Comparison of ENCODE assay signal across 18 cellular contexts in genomic region chr3:161821591-161821990, GRCh38.
DNase-seq lines count a peak whose midpoint lies in the region; ATAC-seq and TF ChIP-seq lines count a peak whose summit lies in the region.
"Had no signal": no experiment of that assay in that cellular context is flagged by ENCODE, and none has a peak within 500 bp of the region (broad histone marks: within the 10 kb centered on the region; RNA-seq: fewer than 3 reads in every experiment).

No MANE protein-coding gene starts in this region.

- no peak overlapping the region for H3K27ac ChIP-seq in left ventricle myocardium inferior (replicated peaks)
- H3K27ac ChIP-seq: Peyer's patch, psoas muscle had no signal

- no peaks in the 10 kb centered on the region for H3K27me3 ChIP-seq in left ventricle myocardium inferior (ENCODE audit: low read depth)
- H3K27me3 ChIP-seq: Peyer's patch had no signal

- no peak overlapping the region for H3K4me3 ChIP-seq in left ventricle myocardium inferior
- H3K4me3 ChIP-seq: GM23338, Peyer's patch, psoas muscle, smooth muscle cell had no signal

- no peak for TF ChIP-seq CTCF in left ventricle myocardium inferior (IDR thresholded peaks at IDR 0.05; ENCODE audit: borderline replicate concordance)

- H3K36me3 ChIP-seq in left ventricle myocardium inferior, result no peaks in the 10 kb centered on the region
- H3K36me3 ChIP-seq: Peyer's patch had no signal

- H3K9me3 ChIP-seq in left ventricle myocardium inferior (replicated peaks), result no peaks in the 10 kb centered on the region
- H3K9me3 ChIP-seq: Peyer's patch, psoas muscle had no signal

- DNase-seq in DMS 273 treated with DMSO at 0.1 percent for 48 hours (lab: John Stamatoyannopoulos, UW) (peak; percentile 24), NCI-H1092 (lab: John Stamatoyannopoulos, UW) (peak; percentile 23), SK-N-DZ (ENCODE audit: low spot score) (peak; percentile 62), NCI-H128 (lab: John Stamatoyannopoulos, UW; ENCODE audit: unreplicated experiment) (no peak), left ventricle myocardium inferior (no peak), NCI-H345 (lab: John Stamatoyannopoulos, UW) (no peak)
- no peak for DNase-seq in stimulated activated CD8-positive, alpha-beta memory T cell treated with anti-CD3 and anti-CD28 coated beads, Interleukin-4, amount 100 ng/mL, for 48 hours
- DNase-seq: CD8-positive, alpha-beta memory T cell; foreskin fibroblast; Karpas-422; left colon; NCI-H526 treated with DMSO at 0.1 percent for 48 hours; Peyer's patch; psoas muscle; stimulated activated CD4-positive, alpha-beta T cell treated with anti-CD3 and anti-CD28 coated beads, Interleukin-4, amount 100 ng/mL, for 24 hours had no signal

- H3K4me1 ChIP-seq in left ventricle myocardium inferior, result no peaks in the 10 kb centered on the region
- H3K4me1 ChIP-seq: Peyer's patch, psoas muscle had no signal

- intact Hi-C loops in left ventricle myocardium inferior (cut with micrococcal nuclease), result no loop called here

- peak; percentile 68 for ATAC-seq in GM19467 (IDR thresholded peaks at IDR 0.05; ENCODE audit: unreplicated experiment)
- ATAC-seq: GM23338, left colon, psoas muscle had no signal

Comparison
In these comparisons a context has a peak if more than half of its experiments do, and no peak if none do; other contexts are left out.
1. DNase-seq: peak in DMS 273 treated with DMSO at 0.1 percent for 48 hours (single experiment), NCI-H1092 (single experiment) and SK-N-DZ (single experiment); none in NCI-H128 (single experiment), left ventricle myocardium inferior (single experiment), NCI-H345 (single experiment) and stimulated activated CD8-positive, alpha-beta memory T cell treated with anti-CD3 and anti-CD28 coated beads, Interleukin-4, amount 100 ng/mL, for 48 hours (single experiment).